ENCODE assay signal across 8 cellular contexts in the genomic region with DNA sequence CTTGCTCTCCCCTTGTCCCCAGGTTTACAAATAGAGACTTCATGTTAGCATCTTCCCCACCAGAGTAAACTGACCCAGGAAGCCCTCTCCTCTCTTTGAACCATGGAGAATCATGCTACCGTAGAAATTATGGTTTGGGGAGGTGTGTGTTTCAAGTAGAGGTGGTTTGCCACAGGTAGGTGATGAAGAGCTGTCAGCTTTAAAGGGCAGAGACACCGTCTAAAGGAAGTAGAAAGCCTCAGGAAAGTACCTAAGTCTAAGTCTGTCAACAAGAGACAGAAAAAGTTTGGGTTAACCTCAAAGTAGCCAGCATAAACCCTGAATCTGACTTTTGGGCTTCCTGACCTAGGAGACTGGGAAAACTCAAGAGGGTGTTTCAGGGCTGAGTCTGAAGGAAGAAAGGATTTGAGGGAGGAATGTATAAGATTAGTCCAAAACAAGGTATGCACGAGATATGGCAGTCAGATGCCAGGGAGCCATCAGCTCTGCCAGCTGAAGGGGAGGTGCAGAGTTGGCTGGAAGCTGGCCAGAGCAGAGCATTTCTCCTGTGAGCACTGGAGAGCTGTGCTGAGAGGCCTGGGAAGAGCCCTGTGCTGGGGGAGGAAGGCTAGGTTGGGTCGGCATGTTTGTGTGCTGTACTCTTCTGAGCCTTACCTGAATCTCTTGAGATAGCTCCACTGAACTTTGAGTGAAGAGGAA. TPM values are rescaled to one million over a fixed set of nuclear protein-coding genes. Genes with fewer than 3 reads are reported as not detected.
DNase-seq lines count a peak whose midpoint lies in the region; ATAC-seq and FAIRE-seq lines count a peak whose summit lies in the region.

No MANE protein-coding gene starts in this region.

- no peaks in the 10 kb centered on the region for H3K36me3 Mint-ChIP-seq in T-cell
- peaks cover 0 to under 1% (median 0%) of the 10 kb centered on the region in 3 donors for H3K36me3 Mint-ChIP-seq in naive thymus-derived CD8-positive, alpha-beta T cell

- no peaks in the 10 kb centered on the region for H3K9me3 Mint-ChIP-seq in T-cell
- no peaks in the 10 kb centered on the region for H3K9me3 Mint-ChIP-seq in naive thymus-derived CD8-positive, alpha-beta T cell

- H3K4me1 Mint-ChIP-seq in T-cell = peaks cover 75 to 86% (median 76%) of the 10 kb centered on the region in 3 donors
- peaks cover 42 to 76% (median 72%) of the 10 kb centered on the region in 4 donors for H3K4me1 Mint-ChIP-seq in naive thymus-derived CD8-positive, alpha-beta T cell

- DNase-seq in Daoy (ENCODE audit: low read depth) (peak; percentile 60), T-cell (peak in 25 of 34 experiments; percentile 36 to 72 (median 52)), urothelium cell line (ENCODE audit: low spot score) (no peak), hippocampal formation (lab: John Stamatoyannopoulos, UW) (no peak)
- DNase-seq in effector CD4-positive, alpha-beta T cell = peak; percentile 44
- peak in 9 of 10 donors; percentile 43 to 86 (median 66) for DNase-seq in naive thymus-derived CD8-positive, alpha-beta T cell

- ATAC-seq in HG02759 (IDR thresholded peaks at IDR 0.05; ENCODE audit: unreplicated experiment) = peak; percentile 22
- ATAC-seq in T-cell (replicated peaks in 1 of 4) = peak; percentile 50 to 59 (median 54)
- peak; percentile 61 to 67 for ATAC-seq in naive thymus-derived CD8-positive, alpha-beta T cell
- ATAC-seq in HG03460 (IDR thresholded peaks at IDR 0.05; ENCODE audit: unreplicated experiment) = no peak

- H3K27ac Mint-ChIP-seq in T-cell = peak overlapping the region; percentile 100
- peak overlapping the region; percentile 97 to 100 (median 99) for H3K27ac Mint-ChIP-seq in naive thymus-derived CD8-positive, alpha-beta T cell

- POLR2A ChIA-PET in T-cell (lab: Charles Lee) = interaction anchor here (0.5 to 7.2 kb wide), 15 partner anchors 12 to 497 kb away, joined by 3 to 255 read pairs (median 4); a partner anchor contains a TSS
- POLR2A ChIA-PET in naive thymus-derived CD8-positive, alpha-beta T cell (lab: Charles Lee) = interaction anchor here (0.5 to 16.2 kb wide), 14 partner anchors 14 to 676 kb away, joined by 3 to 1195 read pairs (median 10); a partner anchor contains a TSS

- no peaks in the 10 kb centered on the region for H3K27me3 Mint-ChIP-seq in T-cell
- no peaks in the 10 kb centered on the region for H3K27me3 Mint-ChIP-seq in naive thymus-derived CD8-positive, alpha-beta T cell

- CTCF ChIA-PET in T-cell (lab: Charles Lee) = interaction anchor here (0.6 to 7.3 kb wide), 6 partner anchors 12 to 134 kb away, joined by 3 to 170 read pairs (median 4); a partner anchor contains a TSS

- peak overlapping the region; percentile 91 to 99 (median 95) for H3K4me3 Mint-ChIP-seq in T-cell
- peak overlapping the region; percentile 92 to 100 (median 96) for H3K4me3 Mint-ChIP-seq in naive thymus-derived CD8-positive, alpha-beta T cell

- FAIRE-seq in urothelium cell line (lab: Jason Lieb, UNC) = no peak

RNA-seq across cellular contexts. Expression of a gene that starts 14.3 kb away (rescaled TPM):
- 0.33 TPM in 1 of 2 replicates, not detected in the other for total RNA-seq in Daoy (2014; rRNA removed; shearing (Covaris generic))
- under 1 TPM; 0.26 to 0.66 (median 0.49) TPM for total RNA-seq in T-cell
- total RNA-seq in naive thymus-derived CD8-positive, alpha-beta T cell = under 1 TPM; 0.16 to 0.29 TPM
- under 1 TPM in 1 of 3 donors, not detected in 2; 0.32 TPM for polyA plus RNA-seq in naive thymus-derived CD8-positive, alpha-beta T cell

RNA-seq across cellular contexts. Expression of a gene that starts 15.9 kb away (rescaled TPM):
- total RNA-seq in Daoy (2014; rRNA removed; shearing (Covaris generic)) = 210 and 235 TPM in 2 replicates
- 100 to 1,000 TPM; 478 to 731 (median 517) TPM for total RNA-seq in T-cell
- total RNA-seq in naive thymus-derived CD8-positive, alpha-beta T cell = 100 to 1,000 TPM; 291 TPM
- polyA plus RNA-seq in naive thymus-derived CD8-positive, alpha-beta T cell = 100 to 1,000 TPM; 125 to 170 (median 146) TPM

RNA-seq across cellular contexts. Expression of a gene that starts 47.9 kb away (rescaled TPM):
- total RNA-seq in Daoy (2014; rRNA removed; shearing (Covaris generic)) = not detected in 2 replicates
- total RNA-seq in T-cell = under 1 TPM in 3 of 5 donors, not detected in 2; 0.49 to 0.85 (median 0.73) TPM
- 1 to 10 TPM in 1 of 2 experiments, not detected in 1; 1.9 TPM for total RNA-seq in naive thymus-derived CD8-positive, alpha-beta T cell
- polyA plus RNA-seq in naive thymus-derived CD8-positive, alpha-beta T cell = 1 to 10 TPM in 1 of 3 donors, under 1 TPM in 1, not detected in 1; 0.38 to 1.3 TPM

RNA-seq across cellular contexts. Expression of a gene that starts 55.6 kb away (rescaled TPM):
- 13.8 and 15.4 TPM in 2 replicates for total RNA-seq in Daoy (2014; rRNA removed; shearing (Covaris generic))
- 1 to 10 TPM in 3 of 5 donors, under 1 TPM in 2; 0.25 to 2.9 (median 1.2) TPM for total RNA-seq in T-cell
- total RNA-seq in naive thymus-derived CD8-positive, alpha-beta T cell = 1 to 10 TPM; 1.5 to 1.6 TPM
- under 1 TPM in 1 of 3 donors, not detected in 2; 0.17 TPM for polyA plus RNA-seq in naive thymus-derived CD8-positive, alpha-beta T cell

Comparison
In these comparisons a context has a peak if more than half of its experiments do, and no peak if none do; other contexts are left out.
1. DNase-seq: peak in Daoy (single experiment), T-cell (25 of 34), effector CD4-positive, alpha-beta T cell (single experiment) and naive thymus-derived CD8-positive, alpha-beta T cell (9 of 10); none in urothelium cell line (single experiment) and hippocampal formation (0 of 2).